15 cellular contexts compared by ENCODE assay signal in genomic region chr2:235658371-235659174, GRCh38.
DNase-seq lines count a peak whose midpoint lies in the region; ATAC-seq lines count a peak whose summit lies in the region.
"Had no signal": no experiment of that assay in that cellular context is flagged by ENCODE, and none has a peak within 500 bp of the region (broad histone marks: within the 10 kb centered on the region; RNA-seq: fewer than 3 reads in every experiment).

No MANE protein-coding gene starts in this region.

- peaks cover 62% of the 10 kb centered on the region for H3K27me3 Mint-ChIP-seq in stimulated activated naive CD8-positive, alpha-beta T cell treated with anti-CD3 and anti-CD28 coated beads, Interleukin-15, amount 100 ng/mL, for 72 hours

- DNase-seq in COLO668 (lab: John Stamatoyannopoulos, UW; ENCODE audit: unreplicated experiment) (peak; percentile 23), NCI-H187 (lab: John Stamatoyannopoulos, UW) (peak; percentile 12 to 43), ecto neural progenitor cell (ENCODE audit: low spot score) (peak; percentile 71), myocyte (ENCODE audit: low read depth) (peak; percentile 34), MV-4-11 (lab: John Stamatoyannopoulos, UW) (no peak)
- DNase-seq in stimulated activated naive CD8-positive, alpha-beta T cell treated with anti-CD3 and anti-CD28 coated beads, Interleukin-15, amount 100 ng/mL, for 72 hours = no peak
- DNase-seq: activated T-cell treated with anti-CD3 and anti-CD28 coated beads, Interleukin-2, amount 50 U/mL, for 24 hours; body of pancreas; KG1; spleen; T1000 had no signal

- H3K27ac Mint-ChIP-seq in stimulated activated naive CD8-positive, alpha-beta T cell treated with anti-CD3 and anti-CD28 coated beads, Interleukin-15, amount 100 ng/mL, for 72 hours = no peak overlapping the region
- H3K27ac Mint-ChIP-seq: activated T-cell treated with anti-CD3 and anti-CD28 coated beads, Interleukin-2, amount 50 U/mL, for 24 hours; memory B cell; stimulated activated memory B cell treated with anti-CD40 and anti-IgM and Interleukin-4, amounts not matched to agents 10 μg/mL and 1 μg/mL and 100 μg/mL, for 72 hours had no signal

- H3K9me3 Mint-ChIP-seq in stimulated activated naive CD8-positive, alpha-beta T cell treated with anti-CD3 and anti-CD28 coated beads, Interleukin-15, amount 100 ng/mL, for 72 hours = no peaks in the 10 kb centered on the region
- H3K9me3 Mint-ChIP-seq: activated T-cell treated with anti-CD3 and anti-CD28 coated beads, Interleukin-2, amount 50 U/mL, for 24 hours; stimulated activated memory B cell treated with anti-CD40 and anti-IgM and Interleukin-4, amounts not matched to agents 10 μg/mL and 1 μg/mL and 100 μg/mL, for 72 hours had no signal

- ATAC-seq in HG02642 (IDR thresholded peaks at IDR 0.05; ENCODE audit: poor library complexity, unreplicated experiment) (no peak), HG03175 (IDR thresholded peaks at IDR 0.05; ENCODE audit: unreplicated experiment) (no peak)
- ATAC-seq in stimulated activated naive CD8-positive, alpha-beta T cell treated with anti-CD3 and anti-CD28 coated beads, Interleukin-15, amount 100 ng/mL, for 72 hours = no peak
- ATAC-seq: body of pancreas; stimulated activated memory B cell treated with anti-CD40 and anti-IgM and Interleukin-4, amounts not matched to agents 10 μg/mL and 1 μg/mL and 100 μg/mL, for 72 hours had no signal

- peak overlapping the region in 1 of 2 donors; percentile 49 for H3K4me3 Mint-ChIP-seq in stimulated activated naive CD8-positive, alpha-beta T cell treated with anti-CD3 and anti-CD28 coated beads, Interleukin-15, amount 100 ng/mL, for 72 hours
- H3K4me3 Mint-ChIP-seq: activated T-cell treated with anti-CD3 and anti-CD28 coated beads, Interleukin-2, amount 50 U/mL, for 24 hours; memory B cell; stimulated activated memory B cell treated with anti-CD40 and anti-IgM and Interleukin-4, amounts not matched to agents 10 μg/mL and 1 μg/mL and 100 μg/mL, for 72 hours had no signal

- peaks cover 7% of the 10 kb centered on the region for H3K4me1 Mint-ChIP-seq in stimulated activated naive CD8-positive, alpha-beta T cell treated with anti-CD3 and anti-CD28 coated beads, Interleukin-15, amount 100 ng/mL, for 72 hours
- H3K4me1 Mint-ChIP-seq: memory B cell; stimulated activated memory B cell treated with anti-CD40 and anti-IgM and Interleukin-4, amounts not matched to agents 10 μg/mL and 1 μg/mL and 100 μg/mL, for 72 hours had no signal

Comparison
In these comparisons a context has a peak if more than half of its experiments do, and no peak if none do; other contexts are left out.
1. DNase-seq: peak in COLO668 (single experiment), NCI-H187 (2 of 2), ecto neural progenitor cell (single experiment) and myocyte (single experiment); none in MV-4-11 (single experiment) and stimulated activated naive CD8-positive, alpha-beta T cell treated with anti-CD3 and anti-CD28 coated beads, Interleukin-15, amount 100 ng/mL, for 72 hours (0 of 2).